ENCODE assay signal across 12 cellular contexts in genomic region chr17:39178516-39178915, GRCh38. TPM values are rescaled to one million over a fixed set of nuclear protein-coding genes. Genes with fewer than 3 reads are reported as not detected.
DNase-seq lines count a peak whose midpoint lies in the region; ATAC-seq and TF ChIP-seq lines count a peak whose summit lies in the region.
"Had no signal": no experiment of that assay in that cellular context is flagged by ENCODE, and none has a peak within 500 bp of the region (broad histone marks: within the 10 kb centered on the region; RNA-seq: fewer than 3 reads in every experiment).

No MANE protein-coding gene starts in this region.

- no peaks in the 10 kb centered on the region for H3K9me3 ChIP-seq in HCT116 (ENCODE audit: control insufficient read depth in 1 of 2, insufficient read depth in 1 of 2, low read depth in 1 of 2, low read length in 2 of 2)
- H3K9me3 ChIP-seq in RWPE2 (ENCODE audit: severe bottlenecking), result no peaks in the 10 kb centered on the region
- no peaks in the 10 kb centered on the region for H3K9me3 ChIP-seq in transverse colon
- H3K9me3 ChIP-seq: pancreas had no signal

- TF ChIP-seq POLR2A in HCT116 (IDR thresholded peaks at IDR 0.05; ENCODE audit: borderline replicate concordance, extremely low read depth, insufficient read depth, insufficient read length) (no peak), transverse colon (IDR thresholded peaks at IDR 0.05) (no peak)

- no peak overlapping the region for H3K27ac ChIP-seq in HCT116 (ENCODE audit: low read depth, low read length)
- H3K27ac ChIP-seq in RWPE2 (ENCODE audit: poor library complexity, severe bottlenecking), result no peak overlapping the region
- peak overlapping the region; percentile 61 to 77 (median 76) for H3K27ac ChIP-seq in transverse colon
- H3K27ac ChIP-seq: pancreas had no signal

- TF ChIP-seq RAD21 in HCT116 (IDR thresholded peaks at IDR 0.05; ENCODE audit: low read depth), result no peak

- peaks cover 5 to 12% of the 10 kb centered on the region in 2 experiments; a peak in 3 of 4 replicates for H3K36me3 ChIP-seq in HCT116 (ENCODE audit: control insufficient read depth in 1 of 2, insufficient read depth in 2 of 2, low read length in 2 of 2)
- peaks cover 45% of the 10 kb centered on the region for H3K36me3 ChIP-seq in RWPE2 (ENCODE audit: low read depth)
- H3K36me3 ChIP-seq in transverse colon, result peaks cover 0 to 3% (median 0%) of the 10 kb centered on the region in 4 donors
- H3K36me3 ChIP-seq: pancreas had no signal

- 44 to 53% methylated on average over 4 to 5 of the region's 5 CpGs for WGBS in transverse colon (ENCODE audit: low coverage in 1 of 2), 2 donors

- H3K79me2 ChIP-seq in HCT116 (ENCODE audit: insufficient read depth, low read length), result no peaks in the 10 kb centered on the region

- in situ Hi-C loops in transverse colon (cut with MboI; ENCODE audit: low pct_ligation_motif_present in 1 of 4, low pct_unique_long_range_greater_than_20kb in 1 of 4, low sequenced_read_pairs in 3 of 4), result loop anchor here in 1 of 4 donors (10.0 kb wide), 1 partner anchor 56 kb away; no protein-coding TSS in a partner anchor

- POLR2A ChIA-PET in HCT116 (lab: Charles Lee), result interaction anchor here (0.5 kb wide), 1 partner anchor 308 kb away, joined by 4 read pairs; no protein-coding TSS in a partner anchor

- intact Hi-C loops in HCT116 (cut with micrococcal nuclease) (no loop called here), transverse colon (cut with DNase I; ENCODE audit: low total_unique reads) (no loop called here)

- CTCF ChIA-PET in HCT116 (lab: Charles Lee), result interaction anchor here (1.7 kb wide), 1 partner anchor 195 kb away, joined by 4 read pairs; no protein-coding TSS in a partner anchor

- no peaks in the 10 kb centered on the region for H3K27me3 ChIP-seq in HCT116 (ENCODE audit: insufficient read depth, low read length)
- H3K27me3 ChIP-seq in RWPE2 (ENCODE audit: insufficient read depth, poor library complexity, severe bottlenecking), result no peaks in the 10 kb centered on the region
- no peaks in the 10 kb centered on the region for H3K27me3 ChIP-seq in transverse colon
- H3K27me3 ChIP-seq: pancreas had no signal

- peaks cover 5 to 27% of the 10 kb centered on the region in 2 experiments; a peak in 3 of 4 replicates for H3K4me1 ChIP-seq in HCT116 (ENCODE audit: control insufficient read depth in 1 of 2, insufficient read depth in 2 of 2, low read length in 2 of 2)
- peaks cover 7% of the 10 kb centered on the region for H3K4me1 ChIP-seq in RWPE2 (ENCODE audit: insufficient read depth, poor library complexity, severe bottlenecking)
- peaks cover 0 to 19% (median 9%) of the 10 kb centered on the region in 4 donors for H3K4me1 ChIP-seq in transverse colon
- H3K4me1 ChIP-seq: pancreas had no signal

- DNase-seq in HCT116 (ENCODE audit: low read depth, low spot score) (peak; percentile 18), RWPE2 (ENCODE audit: low spot score) (no peak), foreskin fibroblast (peak; percentile 26 to 68), transverse colon (peak; percentile 48), nucleus accumbens (lab: John Stamatoyannopoulos, UW) (no peak)
- DNase-seq: NCI-H2029 treated with DMSO at 0.1 percent for 48 hours; pancreas; stimulated activated naive CD8-positive, alpha-beta T cell treated with anti-CD3 and anti-CD28 coated beads, Interleukin-15, amount 100 ng/mL, for 72 hours; T-helper 9 cell had no signal

- peak overlapping the region; percentile 51 for H3K4me2 ChIP-seq in HCT116 (ENCODE audit: low read length)

- no peak for TF ChIP-seq CTCF in HCT116 (IDR thresholded peaks at IDR 0.05 in 2 of 3, conservative IDR thresholded peaks at IDR 0.05 in 1 of 3; ENCODE audit: borderline replicate concordance in 1 of 3, insufficient read depth in 1 of 3, low read depth in 2 of 3, low read length in 2 of 3)
- no peak for TF ChIP-seq CTCF in RWPE2 (IDR thresholded peaks at IDR 0.05; ENCODE audit: poor library complexity, severe bottlenecking)
- TF ChIP-seq CTCF in foreskin fibroblast (IDR thresholded peaks at IDR 0.05; ENCODE audit: low read depth, low read length), result no peak
- no peak for TF ChIP-seq CTCF in transverse colon (IDR thresholded peaks at IDR 0.05)

- BruUV-seq in HCT116 (replicated peaks; lab: Mats Ljungman, UMichigan), result no TSS peak

- no peaks in the 10 kb centered on the region for H3K9me2 ChIP-seq in HCT116 (ENCODE audit: insufficient read depth)

- TF ChIP-seq EP300 in transverse colon (IDR thresholded peaks at IDR 0.05; ENCODE audit: low read depth), result no peak

- H4K20me1 ChIP-seq in HCT116 (ENCODE audit: insufficient read depth), result no peaks in the 10 kb centered on the region

- no peak overlapping the region for H2AFZ ChIP-seq in HCT116 (ENCODE audit: low read depth, low read length, poor library complexity, severe bottlenecking)

- peak; percentile 52 for ATAC-seq in HCT116
- peak; percentile 81 for ATAC-seq in RWPE2 (ENCODE audit: low read depth)
- no peak for ATAC-seq in HG03342 (IDR thresholded peaks at IDR 0.05; ENCODE audit: unreplicated experiment)
- no peak for ATAC-seq in HG03280 (IDR thresholded peaks at IDR 0.05; ENCODE audit: unreplicated experiment)
- ATAC-seq: pancreas; stimulated activated naive CD8-positive, alpha-beta T cell treated with anti-CD3 and anti-CD28 coated beads, Interleukin-15, amount 100 ng/mL, for 72 hours had no signal

- H3K4me3 ChIP-seq in HCT116 (replicated peaks in 1 of 2; ENCODE audit: low read depth in 1 of 2, low read length in 2 of 2) (no peak overlapping the region), RWPE2 (ENCODE audit: severe bottlenecking) (no peak overlapping the region), foreskin fibroblast (ENCODE audit: low read depth in 1 of 2, low read length in 2 of 2) (no peak overlapping the region), transverse colon (no peak overlapping the region)
- H3K4me3 ChIP-seq: lung, pancreas had no signal

- peak overlapping the region; percentile 19 for H3K9ac ChIP-seq in HCT116 (ENCODE audit: low read length)

- RAD21 ChIA-PET in HCT116 (lab: Charles Lee; ENCODE audit: low non-redundant PET in 1 of 2, low total read pairs in 2 of 2, uncharacterized antibody in 2 of 2, unreplicated experiment in 2 of 2), result no interaction called here

TF ChIP-seq in HCT116, 20 proteins besides CTCF, POLR2A, EP300 and RAD21:
- no peak for TF ChIP-seq REST (IDR thresholded peaks at IDR 0.05; ENCODE audit: low read depth)
- peak; percentile 44; the same call in 1 of the 2 replicates for TF ChIP-seq FOSL1 (IDR thresholded peaks at IDR 0.05; ENCODE audit: low read depth)

RNA-seq across cellular contexts. Expression of gene ARL5C, which starts 12.6 kb away (rescaled TPM):
- total RNA-seq in HCT116 (2021; ENCODE audit: unreplicated experiment) (not detected), transverse colon (not detected)
- not detected in 2 replicates for polyA plus RNA-seq in HCT116 (2012)
- total RNA-seq: lung had no signal
- polyA plus RNA-seq: lung had no signal

RNA-seq across cellular contexts. Expression of gene CACNB1, which starts 19.0 kb away (rescaled TPM):
- total RNA-seq in HCT116 (2021; ENCODE audit: unreplicated experiment) (13.0 TPM), transverse colon (10 to 100 TPM; 10.1 to 21.7 (median 11.6) TPM)
- polyA plus RNA-seq in HCT116 (2012), result 5.4 and 6.5 TPM in 2 replicates

RNA-seq across cellular contexts. Expression of gene RPL19, which starts 21.6 kb away (rescaled TPM):
- total RNA-seq in HCT116 (2021; ENCODE audit: unreplicated experiment) (2,276 TPM), transverse colon (1,000 to 10,000 TPM; 1,146 to 2,715 (median 2,002) TPM)
- polyA plus RNA-seq in HCT116 (2012), result 3,114 and 3,168 TPM in 2 replicates

RNA-seq across cellular contexts. Expression of gene PLXDC1, which starts 27.1 kb away (rescaled TPM):
- total RNA-seq in HCT116 (2021; ENCODE audit: unreplicated experiment), result 1.8 TPM
- 2.7 TPM in 2 replicates for polyA plus RNA-seq in HCT116 (2012)
- 10 to 100 TPM in 1 of 4 donors, 1 to 10 TPM in 3; 1.6 to 26.2 (median 4.3) TPM for total RNA-seq in transverse colon

RNA-seq across cellular contexts. Expression of gene STAC2, which starts 47.2 kb away (rescaled TPM):
- total RNA-seq in HCT116 (2021; ENCODE audit: unreplicated experiment) (not detected), transverse colon (not detected)
- polyA plus RNA-seq in HCT116 (2012), result 0.02 TPM in 1 of 2 replicates, not detected in the other

Comparison
In these comparisons a context has a peak if more than half of its experiments do, and no peak if none do; other contexts are left out.
1. ATAC-seq: peak in HCT116 (single experiment) and RWPE2 (single experiment); none in HG03342 (single experiment) and HG03280 (single experiment).
2. DNase-seq: peak in HCT116 (single experiment), foreskin fibroblast (2 of 2) and transverse colon (single experiment); none in RWPE2 (single experiment) and nucleus accumbens (0 of 56).
3. H3K27ac ChIP-seq: peak in transverse colon (4 of 4); none in HCT116 (single experiment) and RWPE2 (single experiment).